8 cellular contexts compared by ENCODE assay signal in genomic region chr14:67166450-67166853, GRCh38. TPM values are rescaled to one million over a fixed set of nuclear protein-coding genes. Genes with fewer than 3 reads are reported as not detected.
DNase-seq lines count a peak whose midpoint lies in the region; ATAC-seq, FAIRE-seq and TF ChIP-seq lines count a peak whose summit lies in the region.

No MANE protein-coding gene starts in this region.

- H3K9me1 ChIP-seq in keratinocyte (ENCODE audit: control insufficient read depth, extremely low read depth, insufficient read depth, low read length), result no peaks in the 10 kb centered on the region

- H3K9ac ChIP-seq in astrocyte (ENCODE audit: low read length), result no peak overlapping the region
- H3K9ac ChIP-seq in keratinocyte (ENCODE audit: control insufficient read depth, extremely low read depth, insufficient read depth, low read length), result no peak overlapping the region

- no peaks in the 10 kb centered on the region for H3K36me3 Mint-ChIP-seq in astrocyte (ENCODE audit: low read depth, unreplicated experiment)
- peaks cover 6% of the 10 kb centered on the region for H3K36me3 Mint-ChIP-seq in activated T-helper 17 cell treated with anti-CD3 and anti-CD28 coated beads, Interleukin-2, amount 50 U/mL, for 72 hours (ENCODE audit: low read depth)

- dilution Hi-C loops in keratinocyte (cut with MboI; ENCODE audit: extremely low pct_ligation_motif_present, low sequenced_read_pairs), result no loop called here

- 76 to 89% (median 86%) methylated on average over 5 of the region's 5 CpGs for WGBS in stomach, 5 donors

- TF ChIP-seq EP300 in stomach (IDR thresholded peaks at IDR 0.05), result no peak

- no peak overlapping the region for H3K4me3 Mint-ChIP-seq in astrocyte (ENCODE audit: unreplicated experiment)
- no peak overlapping the region for H3K4me3 Mint-ChIP-seq in activated T-helper 17 cell treated with anti-CD3 and anti-CD28 coated beads, Interleukin-2, amount 50 U/mL, for 72 hours

- H2AFZ ChIP-seq in astrocyte (ENCODE audit: low read depth, low read length) (no peak overlapping the region), keratinocyte (ENCODE audit: control insufficient read depth, low read length) (no peak overlapping the region)

- H3K27ac Mint-ChIP-seq in astrocyte (ENCODE audit: unreplicated experiment), result no peak overlapping the region
- no peak overlapping the region for H3K27ac Mint-ChIP-seq in activated T-helper 17 cell treated with anti-CD3 and anti-CD28 coated beads, Interleukin-2, amount 50 U/mL, for 72 hours

- peak; percentile 59 for TF ChIP-seq CTCF in GM12865 (IDR thresholded peaks at IDR 0.05; ENCODE audit: insufficient read depth, low read depth, low read length, missing control alignments)
- TF ChIP-seq CTCF in astrocyte (IDR thresholded peaks at IDR 0.05; ENCODE audit: insufficient read depth, low read depth, low read length), result peak; percentile 96
- peak in 2 of 3 experiments; percentile 64 to 76 for TF ChIP-seq CTCF in keratinocyte (optimal IDR thresholded peaks at IDR 0.05 in 1 of 3, IDR thresholded peaks at IDR 0.05 in 1 of 3, conservative IDR thresholded peaks at IDR 0.05 in 1 of 3; ENCODE audit: extremely low read depth in 1 of 3, insufficient read depth in 2 of 3, low read length in 3 of 3)
- TF ChIP-seq CTCF in stomach (IDR thresholded peaks at IDR 0.05), result peak in 5 of 7 experiments; percentile 64 to 82 (median 66)

- peaks cover 10% of the 10 kb centered on the region for H3K4me1 Mint-ChIP-seq in astrocyte (ENCODE audit: low read depth, unreplicated experiment)
- no peaks in the 10 kb centered on the region for H3K4me1 Mint-ChIP-seq in activated T-helper 17 cell treated with anti-CD3 and anti-CD28 coated beads, Interleukin-2, amount 50 U/mL, for 72 hours

- no peaks in the 10 kb centered on the region for H3K9me3 Mint-ChIP-seq in astrocyte (ENCODE audit: unreplicated experiment)
- H3K9me3 Mint-ChIP-seq in activated T-helper 17 cell treated with anti-CD3 and anti-CD28 coated beads, Interleukin-2, amount 50 U/mL, for 72 hours, result no peaks in the 10 kb centered on the region

- DNase-seq in ACHN (peak; percentile 58), GM12865 (ENCODE audit: low read depth) (peak; percentile 56), NCI-H526 treated with DMSO at 0.1 percent for 48 hours (lab: John Stamatoyannopoulos, UW) (peak; percentile 3), astrocyte (ENCODE audit: low read depth) (peak; percentile 7), keratinocyte (ENCODE audit: low read depth, low spot score) (no peak), stomach (no peak)

- intact Hi-C loops in stomach (cut with DNase I; ENCODE audit: low total_unique reads), result loop anchor here (5.0 kb wide), 1 partner anchor 121 kb away; no protein-coding TSS in a partner anchor

- peaks cover 6% of the 10 kb centered on the region for H3K4me1 ChIP-seq in astrocyte (ENCODE audit: insufficient read depth, low read length)
- peaks cover 7% of the 10 kb centered on the region for H3K4me1 ChIP-seq in keratinocyte (ENCODE audit: control insufficient read depth, extremely low read depth, insufficient read depth, low read length)
- no peaks in the 10 kb centered on the region for H3K4me1 ChIP-seq in stomach

- no peaks in the 10 kb centered on the region for H4K20me1 ChIP-seq in astrocyte (ENCODE audit: insufficient read depth, low read length)
- H4K20me1 ChIP-seq in keratinocyte (ENCODE audit: control insufficient read depth, extremely low read depth, insufficient read depth, low read length), result no peaks in the 10 kb centered on the region

- no peak for ATAC-seq in activated T-helper 17 cell treated with anti-CD3 and anti-CD28 coated beads, Interleukin-2, amount 50 U/mL, for 72 hours (replicated peaks)
- ATAC-seq in GM19395 (IDR thresholded peaks at IDR 0.05; ENCODE audit: unreplicated experiment), result no peak

- no peak for TF ChIP-seq POLR2A in stomach (IDR thresholded peaks at IDR 0.05)

- H3K4me3 ChIP-seq in GM12865 (ENCODE audit: low read depth, low read length) (no peak overlapping the region), astrocyte (ENCODE audit: insufficient read depth, low read depth, low read length) (no peak overlapping the region), keratinocyte (ENCODE audit: control insufficient read depth in 2 of 3, extremely low read depth in 1 of 3, insufficient read depth in 2 of 3, low read depth in 1 of 3, low read length in 3 of 3) (no peak overlapping the region), stomach (no peak overlapping the region)

- no peaks in the 10 kb centered on the region for H3K79me2 ChIP-seq in astrocyte (ENCODE audit: insufficient read depth, low read length)
- H3K79me2 ChIP-seq in keratinocyte (ENCODE audit: control insufficient read depth, insufficient read depth, low read length), result no peaks in the 10 kb centered on the region

- in situ Hi-C loops in ACHN (cut with HindIII; ENCODE audit: low pct_ligation_motif_present, low pct_unique_long_range_greater_than_20kb, low sequenced_read_pairs), result no loop called here

- H3K27me3 ChIP-seq in astrocyte (ENCODE audit: insufficient read depth, low read length) (no peaks in the 10 kb centered on the region), keratinocyte (ENCODE audit: control insufficient read depth, extremely low read depth, insufficient read depth, low read length) (no peaks in the 10 kb centered on the region), stomach (no peaks in the 10 kb centered on the region)

- H3K27me3 Mint-ChIP-seq in astrocyte (ENCODE audit: low read depth, unreplicated experiment), result no peaks in the 10 kb centered on the region
- no peaks in the 10 kb centered on the region for H3K27me3 Mint-ChIP-seq in activated T-helper 17 cell treated with anti-CD3 and anti-CD28 coated beads, Interleukin-2, amount 50 U/mL, for 72 hours

- H3K27ac ChIP-seq in astrocyte (ENCODE audit: low read depth, low read length) (no peak overlapping the region), keratinocyte (ENCODE audit: control insufficient read depth, insufficient read depth, low read length) (no peak overlapping the region), stomach (no peak overlapping the region)

- no peak overlapping the region for H3K4me2 ChIP-seq in astrocyte (ENCODE audit: low read length)
- H3K4me2 ChIP-seq in keratinocyte (ENCODE audit: control insufficient read depth, extremely low read depth, insufficient read depth, low read depth, low read length), result no peak overlapping the region

- FAIRE-seq in astrocyte (lab: Jason Lieb, UNC) (peak; percentile 56), keratinocyte (lab: Jason Lieb, UNC) (peak; percentile 82)

- H3K9me3 ChIP-seq in astrocyte (ENCODE audit: insufficient read depth, low read depth, low read length) (no peaks in the 10 kb centered on the region), keratinocyte (ENCODE audit: control insufficient read depth, low read depth, low read length) (no peaks in the 10 kb centered on the region), stomach (no peaks in the 10 kb centered on the region)

- H3K36me3 ChIP-seq in astrocyte (ENCODE audit: insufficient read depth, low read length) (no peaks in the 10 kb centered on the region), keratinocyte (ENCODE audit: control insufficient read depth in 2 of 2, extremely low read depth in 1 of 2, insufficient read depth in 2 of 2, low read length in 2 of 2) (peaks cover 0 to 4% of the 10 kb centered on the region in 2 experiments), stomach (peaks cover 0 to 14% (median 8%) of the 10 kb centered on the region in 4 donors)

RNA-seq across cellular contexts. Expression of gene GARIN2, which starts 22.8 kb away (rescaled TPM):
- total RNA-seq in astrocyte (not detected in 2 replicates), stomach (not detected)
- polyA plus RNA-seq in keratinocyte (0.04 TPM in 2 of 3 replicates, not detected in the other), stomach (not detected)
- not detected for polyA plus RNA-seq in keratinocyte (2011; ENCODE audit: low read depth)
- not detected in 2 replicates for polyA plus RNA-seq in keratinocyte (2011; cell fraction: cytosol; rRNA removed)
- not detected in 2 replicates for polyA plus RNA-seq in keratinocyte (2011; cell fraction: nucleus; rRNA removed)
- polyA plus RNA-seq in keratinocyte (2012; ENCODE audit: low replicate concordance), result not detected in 2 replicates
- polyA minus RNA-seq in keratinocyte, result 0.30 TPM in 1 of 3 replicates, not detected in the others
- polyA minus RNA-seq in keratinocyte (2011; cell fraction: cytosol; rRNA and poly(A)+ RNA removed), result not detected
- polyA minus RNA-seq in keratinocyte (2011; cell fraction: nucleus; rRNA and poly(A)+ RNA removed), result 0.39 TPM in 1 of 2 replicates, not detected in the other
- total RNA-seq in activated T-helper 17 cell treated with anti-CD3 and anti-CD28 coated beads, Interleukin-2, amount 50 U/mL, for 72 hours, result not detected

Comparison
In these comparisons a context has a peak if more than half of its experiments do, and no peak if none do; other contexts are left out.
1. DNase-seq: peak in ACHN (single experiment), GM12865 (single experiment), NCI-H526 treated with DMSO at 0.1 percent for 48 hours (single experiment) and astrocyte (single experiment); none in keratinocyte (single experiment) and stomach (single experiment).
2. Peak in every context shown above with its lines, with median percentiles within 50 percentile points of each other: CTCF ChIP-seq.